In genomic region chr17:13070732-13071131, GRCh38 we compare ENCODE assay signal across 27 cellular contexts.
"Had no signal": no experiment of that assay in that cellular context is flagged by ENCODE, and none has a peak within 500 bp of the region (broad histone marks: within the 10 kb centered on the region; RNA-seq: fewer than 3 reads in every experiment).

No MANE protein-coding gene starts in this region.

- H3K4me3 ChIP-seq: stomach, suprapubic skin, testis, thoracic aorta, thyroid gland, tibial artery, tibial nerve, transverse colon, upper lobe of left lung, upper lobe of right lung, uterus, vagina had no signal

- ATAC-seq: stimulated activated effector memory CD8-positive, alpha-beta T cell treated with anti-CD3 and anti-CD28 coated beads, Interleukin-12 subunit alpha, Interleukin-12 subunit beta, amount 100 ng/mL, for 72 hours; stimulated activated memory B cell treated with anti-CD40 and anti-IgM and Interleukin-4, amounts not matched to agents 10 μg/mL and 1 μg/mL and 100 μg/mL, for 72 hours; stimulated activated naive B cell treated with anti-CD40 and anti-IgM and Interleukin-4, amounts not matched to agents 10 μg/mL and 1 μg/mL and 100 μg/mL, for 72 hours; stimulated activated naive CD8-positive, alpha-beta T cell treated with anti-CD3 and anti-CD28 coated beads, Interleukin-15, amount 100 ng/mL, for 72 hours; stimulated activated naive CD8-positive, alpha-beta T cell treated with anti-CD3 and anti-CD28 coated beads, Interleukin-15, Interleukin-2, amounts not matched to agents 100 U/mL and 50 U/mL, for 24 hours; upper lobe of right lung had no signal

- H3K4me1 ChIP-seq: testis, thyroid gland, transverse colon, upper lobe of left lung, uterus had no signal

- DNase-seq: stimulated activated CD4-positive, alpha-beta T cell treated with anti-CD3 and anti-CD28 coated beads, Interleukin-2, amount 100 ng/mL, for 48 hours; stimulated activated CD4-positive, alpha-beta T cell treated with anti-CD3 and anti-CD28 coated beads, Interleukin-4, amount 100 ng/mL, for 1 hour; stimulated activated CD4-positive, alpha-beta T cell treated with anti-CD3 and anti-CD28 coated beads, Interleukin-4, amount 100 ng/mL, for 24 hours; stimulated activated CD4-positive, alpha-beta T cell treated with anti-CD3 and anti-CD28 coated beads, Interleukin-4, amount 100 ng/mL, for 4 hours; stimulated activated CD8-positive, alpha-beta memory T cell treated with anti-CD3 and anti-CD28 coated beads, Interleukin-4, amount 100 ng/mL, for 48 hours; stimulated activated naive B cell treated with anti-CD40 and anti-IgM and Interleukin-4, amounts not matched to agents 10 μg/mL and 1 μg/mL and 100 μg/mL, for 72 hours; stimulated activated naive CD4-positive, alpha-beta T cell; stimulated activated naive CD4-positive, alpha-beta T cell treated with Interleukin-2 at 50 U/mL for 16 hours; stimulated activated naive CD8-positive, alpha-beta T cell treated with anti-CD3 and anti-CD28 coated beads, Interleukin-15, amount 100 ng/mL, for 72 hours; stimulated activated naive CD8-positive, alpha-beta T cell treated with anti-CD3 and anti-CD28 coated beads, Interleukin-15, Interleukin-2, amounts not matched to agents 100 U/mL and 50 U/mL, for 24 hours; stomach; substantia nigra; testis; thyroid gland; tibial artery; transverse colon; trophoblast cell; upper lobe of left lung; upper lobe of right lung; uterus had no signal

- H3K27ac ChIP-seq: stomach, suprapubic skin, testis, thoracic aorta, thyroid gland, tibial artery, tibial nerve, transverse colon, upper lobe of left lung, upper lobe of right lung, uterus, vagina had no signal

- H3K9me3 ChIP-seq: suprapubic skin, testis, thoracic aorta, thyroid gland, tibial artery, transverse colon, upper lobe of left lung, upper lobe of right lung, uterus, vagina had no signal

- FAIRE-seq: urothelium cell line had no signal

- H3K27me3 ChIP-seq: stomach, suprapubic skin, testis, thyroid gland, tibial nerve, transverse colon, upper lobe of left lung, upper lobe of right lung, uterus, vagina had no signal

- H3K36me3 ChIP-seq: stomach, suprapubic skin, thoracic aorta, thyroid gland, tibial artery, tibial nerve, transverse colon, upper lobe of left lung, upper lobe of right lung, uterus, vagina had no signal
